In the genomic region with DNA sequence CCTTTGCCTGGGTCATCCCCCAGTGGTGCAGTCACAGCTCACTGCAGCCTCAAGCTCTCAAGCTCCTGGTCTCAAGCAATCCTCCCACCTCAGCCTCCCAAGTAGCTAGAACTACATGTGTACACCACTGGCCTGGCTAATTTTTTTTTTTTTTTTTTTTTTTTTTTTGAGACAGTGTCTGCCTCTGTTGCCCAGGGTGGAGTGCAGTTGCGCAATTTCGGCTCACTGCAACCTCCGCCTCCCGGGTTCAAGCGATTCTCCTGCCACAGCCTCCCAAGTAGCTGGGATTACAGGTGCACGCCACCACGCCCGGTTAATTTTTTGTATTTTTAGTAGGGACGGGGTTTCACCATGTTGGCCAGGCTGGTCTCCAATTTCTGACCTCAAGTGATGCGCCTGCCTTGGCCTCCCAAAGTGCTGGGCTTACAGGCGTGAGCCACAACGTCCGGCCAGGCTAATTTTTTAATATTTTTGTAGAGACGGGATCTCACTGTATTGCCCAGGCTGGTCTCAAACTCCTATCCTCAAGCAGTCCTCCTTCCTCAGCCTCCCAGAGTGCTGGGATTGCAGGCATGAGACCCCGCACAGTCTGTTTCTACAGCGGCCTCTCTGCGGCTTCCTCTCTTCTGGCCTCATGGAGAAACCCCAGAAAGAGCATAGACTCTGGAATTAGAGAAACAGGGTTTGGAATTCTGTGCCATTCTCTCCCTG, we compare ENCODE assay signal across 1 cellular context.
TF ChIP-seq lines count a peak whose summit lies in the region.

No MANE protein-coding gene starts in this region.

TF ChIP-seq in IMR-90, 13 proteins besides CTCF, POLR2A, EP300 and RAD21:
- peak; percentile 39; the same call in 1 of the 2 replicates for TF ChIP-seq CEBPB (IDR thresholded peaks at IDR 0.05; ENCODE audit: low read depth, low read length)
